In genomic region chr12:105053116-105053572, GRCh38 we compare ENCODE assay signal across 8 cellular contexts. TPM values are rescaled to one million over a fixed set of nuclear protein-coding genes. Genes with fewer than 3 reads are reported as not detected.
DNase-seq lines count a peak whose midpoint lies in the region; ATAC-seq and TF ChIP-seq lines count a peak whose summit lies in the region.

No MANE protein-coding gene starts in this region.

- H3K27ac ChIP-seq in prostate gland (no peak overlapping the region), vagina (no peak overlapping the region)

- TF ChIP-seq POLR2A in prostate gland (IDR thresholded peaks at IDR 0.05): no peak
- TF ChIP-seq POLR2A in vagina (IDR thresholded peaks at IDR 0.05): no peak

- H3K4me3 ChIP-seq in prostate gland (no peak overlapping the region), vagina (no peak overlapping the region)

- 3% methylated on average over 2 of the region's 2 CpGs for WGBS in prostate gland

- no peaks in the 10 kb centered on the region for H3K36me3 ChIP-seq in prostate gland
- peaks cover 0 to 23% of the 10 kb centered on the region in 2 donors for H3K36me3 ChIP-seq in vagina

- ATAC-seq in GM21529 (IDR thresholded peaks at IDR 0.05; ENCODE audit: unreplicated experiment) (peak; percentile 79), Right ventricle myocardium superior (ENCODE audit: poor library complexity) (peak; percentile 82)

- TF ChIP-seq CTCF in prostate gland (IDR thresholded peaks at IDR 0.05) (peak; percentile 50 to 88 (median 84)), vagina (IDR thresholded peaks at IDR 0.05) (peak; percentile 84 to 94 (median 86))

- H3K27me3 ChIP-seq in prostate gland (replicated peaks; ENCODE audit: insufficient read depth) (no peaks in the 10 kb centered on the region), vagina (no peaks in the 10 kb centered on the region)

- H3K9me3 ChIP-seq in prostate gland (no peaks in the 10 kb centered on the region), vagina (no peaks in the 10 kb centered on the region)

- DNase-seq in CD1c-positive myeloid dendritic cell (ENCODE audit: extremely low spot score) (peak; percentile 89), NCI-H1105 (lab: John Stamatoyannopoulos, UW) (peak; percentile 69), SKM-1 (lab: John Stamatoyannopoulos, UW; ENCODE audit: unreplicated experiment) (peak; percentile 27), Right ventricle myocardium superior (peak; percentile 74), prostate gland (ENCODE audit: low spot score) (peak; percentile 66), vagina (ENCODE audit: extremely low spot score in 2 of 2) (no peak)
- peak; percentile 72 for DNase-seq in activated naive CD4-positive, alpha-beta T cell treated with anti-CD3 and anti-CD28 coated beads, Interleukin-2, amount 50 U/mL, for 16 hours

- H3K4me1 ChIP-seq in prostate gland (replicated peaks) (no peaks in the 10 kb centered on the region), vagina (no peaks in the 10 kb centered on the region)

- intact Hi-C loops in Right ventricle myocardium superior (cut with DNase I) (loop anchor here (5.0 to 10.0 kb wide), 2 partner anchors 676 to 848 kb away; no protein-coding TSS in a partner anchor), prostate gland (cut with DNase I) (loop anchor here (5.0 to 10.0 kb wide), 3 partner anchors 178 to 848 kb away; no protein-coding TSS in a partner anchor), vagina (cut with DNase I) (loop anchor here (10.0 kb wide), 1 partner anchor 678 kb away; no protein-coding TSS in a partner anchor)

RNA-seq across cellular contexts. Expression of gene ALDH1L2, which starts 31.1 kb away (rescaled TPM):
- total RNA-seq in Right ventricle myocardium superior: 1.3 TPM
- total RNA-seq in prostate gland: 1 to 10 TPM; 2.6 to 5.3 TPM
- 5.4 TPM for total RNA-seq in vagina

RNA-seq across cellular contexts. Expression of gene WASHC4, which starts 54.4 kb away (rescaled TPM):
- 23.7 TPM for total RNA-seq in Right ventricle myocardium superior
- 10 to 100 TPM; 30.6 to 31.2 TPM for total RNA-seq in prostate gland
- 51.1 TPM for total RNA-seq in vagina

Comparison
In these comparisons a context has a peak if more than half of its experiments do, and no peak if none do; other contexts are left out.
1. DNase-seq: peak in CD1c-positive myeloid dendritic cell (single experiment), NCI-H1105 (single experiment), SKM-1 (single experiment), activated naive CD4-positive, alpha-beta T cell treated with anti-CD3 and anti-CD28 coated beads, Interleukin-2, amount 50 U/mL, for 16 hours (single experiment), Right ventricle myocardium superior (single experiment) and prostate gland (single experiment); none in vagina (0 of 2).